Comparison of ENCODE assay signal across 13 cellular contexts in the genomic region with DNA sequence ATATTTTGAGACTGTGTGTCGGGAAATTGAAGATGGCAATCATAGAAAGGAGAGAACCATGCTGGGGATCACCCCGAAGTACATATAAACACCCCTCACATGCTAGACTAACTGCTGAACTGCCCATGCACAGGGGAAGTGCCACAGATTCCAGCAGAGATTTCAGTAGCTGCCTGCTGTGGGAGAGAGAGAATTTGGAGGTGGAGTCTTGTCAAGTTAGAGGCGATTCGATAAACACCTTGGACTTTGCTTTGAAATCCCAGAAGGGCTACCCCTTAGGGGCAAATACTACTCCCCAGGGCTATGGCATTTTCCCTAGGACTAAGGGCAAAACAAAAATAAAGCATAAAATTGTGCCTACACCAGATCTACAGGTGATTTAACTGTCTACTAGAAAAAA.
A peak's percentile ranks its signal among the peaks of the same experiment; 100 is the strongest.
DNase-seq lines count a peak whose midpoint lies in the region; ATAC-seq and TF ChIP-seq lines count a peak whose summit lies in the region.
"Had no signal": no experiment of that assay in that cellular context is flagged by ENCODE, and none has a peak within 500 bp of the region (broad histone marks: within the 10 kb centered on the region; RNA-seq: fewer than 3 reads in every experiment).

No MANE protein-coding gene starts in this region.

- DNase-seq in choroid plexus epithelial cell (ENCODE audit: low read depth), result peak; percentile 62
- DNase-seq in left colon, result no peak
- no peak for DNase-seq in mesenchymal stem cell
- DNase-seq in occipital lobe (lab: John Stamatoyannopoulos, UW), result no peak
- no peak for DNase-seq in stimulated activated naive B cell treated with anti-CD40 and anti-IgM and Interleukin-4, amounts not matched to agents 10 μg/mL and 1 μg/mL and 100 μg/mL, for 72 hours
- DNase-seq in G401 (ENCODE audit: low spot score), result no peak
- DNase-seq: BE2C; CD4-positive, alpha-beta memory T cell; DMS153; DND-41 had no signal

- H2AK5ac ChIP-seq in mesenchymal stem cell (ENCODE audit: low read length, severe bottlenecking), result peak overlapping the region; percentile 28

- no peak overlapping the region for H3K9ac ChIP-seq in mesenchymal stem cell (ENCODE audit: low read length)

- TF ChIP-seq CTCF in choroid plexus epithelial cell (conservative IDR thresholded peaks at IDR 0.05; ENCODE audit: low read depth, low read length), result no peak

- no peak overlapping the region for H3K14ac ChIP-seq in mesenchymal stem cell (ENCODE audit: low read length in 2 of 2)

- peaks cover 3% of the 10 kb centered on the region for H3K9me3 ChIP-seq in mesenchymal stem cell (ENCODE audit: control insufficient read depth, low read length)
- H3K9me3 ChIP-seq: BE2C had no signal

- H3K4me1 ChIP-seq in mesenchymal stem cell (ENCODE audit: control insufficient read depth, insufficient read depth, low read depth, low read length), result peaks cover 2% of the 10 kb centered on the region
- H3K4me1 ChIP-seq: BE2C had no signal

- H3K79me1 ChIP-seq in mesenchymal stem cell (replicated peaks; ENCODE audit: low read length, poor library complexity, severe bottlenecking), result peaks cover 18% of the 10 kb centered on the region

- no peak overlapping the region for H3K18ac ChIP-seq in mesenchymal stem cell (ENCODE audit: low read depth in 1 of 2, low read length in 2 of 2)

- H3K23ac ChIP-seq in mesenchymal stem cell (ENCODE audit: low read length in 2 of 2), result no peak overlapping the region

- no peak overlapping the region for H3K27ac ChIP-seq in mesenchymal stem cell (ENCODE audit: low read length, poor library complexity, severe bottlenecking)
- H3K27ac ChIP-seq: A549, C4-2B had no signal

- WGBS in mesenchymal stem cell, result no CpG with 5 or more reads among the region's 4 CpGs

- H3K4me3 Mint-ChIP-seq in stimulated activated naive B cell treated with anti-CD40 and anti-IgM and Interleukin-4, amounts not matched to agents 10 μg/mL and 1 μg/mL and 100 μg/mL, for 72 hours, result no peak overlapping the region
- H3K4me3 Mint-ChIP-seq: CD4-positive, alpha-beta memory T cell; IgD-negative memory B cell had no signal

- no peaks in the 10 kb centered on the region for H3K27me3 ChIP-seq in mesenchymal stem cell (ENCODE audit: control insufficient read depth in 1 of 2, insufficient read depth in 1 of 2, low read length in 2 of 2)
- H3K27me3 ChIP-seq: BE2C had no signal

- intact Hi-C loops in left colon (cut with DNase I, micrococcal nuclease), result no loop called here

- no peak overlapping the region for H3K27ac Mint-ChIP-seq in stimulated activated naive B cell treated with anti-CD40 and anti-IgM and Interleukin-4, amounts not matched to agents 10 μg/mL and 1 μg/mL and 100 μg/mL, for 72 hours

- H4K91ac ChIP-seq in mesenchymal stem cell (ENCODE audit: low read length), result no peak overlapping the region

- H3K4ac ChIP-seq in mesenchymal stem cell (ENCODE audit: low read depth in 1 of 2, low read length in 2 of 2), result no peak overlapping the region

- H4K8ac ChIP-seq in mesenchymal stem cell (ENCODE audit: low read length), result no peak overlapping the region

- no peak overlapping the region for H3K4me2 ChIP-seq in mesenchymal stem cell (ENCODE audit: low read length, poor library complexity, severe bottlenecking)
- H3K4me2 ChIP-seq: A549 had no signal

- no peak overlapping the region for H2BK15ac ChIP-seq in mesenchymal stem cell (ENCODE audit: low read depth, poor library complexity, severe bottlenecking)

- H3K4me1 Mint-ChIP-seq in stimulated activated naive B cell treated with anti-CD40 and anti-IgM and Interleukin-4, amounts not matched to agents 10 μg/mL and 1 μg/mL and 100 μg/mL, for 72 hours, result peaks cover 0 to 3% of the 10 kb centered on the region in 2 donors

- peak; percentile 53 for ATAC-seq in left colon
- no peak for ATAC-seq in stimulated activated naive B cell treated with anti-CD40 and anti-IgM and Interleukin-4, amounts not matched to agents 10 μg/mL and 1 μg/mL and 100 μg/mL, for 72 hours (replicated peaks)
- ATAC-seq: A549 had no signal

- H2BK120ac ChIP-seq in mesenchymal stem cell (ENCODE audit: low read depth, low read length), result no peak overlapping the region

- peaks cover 0 to 4% of the 10 kb centered on the region in 2 donors for H3K9me3 Mint-ChIP-seq in stimulated activated naive B cell treated with anti-CD40 and anti-IgM and Interleukin-4, amounts not matched to agents 10 μg/mL and 1 μg/mL and 100 μg/mL, for 72 hours
- H3K9me3 Mint-ChIP-seq: CD4-positive, alpha-beta memory T cell had no signal

- peak overlapping the region; percentile 19 for H2BK5ac ChIP-seq in mesenchymal stem cell (ENCODE audit: low read depth, low read length, poor library complexity, severe bottlenecking)

- no peak overlapping the region for H3K4me3 ChIP-seq in choroid plexus epithelial cell (ENCODE audit: low read depth, low read length)
- no peak overlapping the region for H3K4me3 ChIP-seq in mesenchymal stem cell (ENCODE audit: insufficient read depth in 1 of 2, low read depth in 1 of 2, low read length in 2 of 2)
- H3K4me3 ChIP-seq: A549 had no signal

- H3K27me3 Mint-ChIP-seq in stimulated activated naive B cell treated with anti-CD40 and anti-IgM and Interleukin-4, amounts not matched to agents 10 μg/mL and 1 μg/mL and 100 μg/mL, for 72 hours, result no peaks in the 10 kb centered on the region
- H3K27me3 Mint-ChIP-seq: CD4-positive, alpha-beta memory T cell; IgD-negative memory B cell had no signal

- no peaks in the 10 kb centered on the region for H3K36me3 ChIP-seq in mesenchymal stem cell (ENCODE audit: control insufficient read depth in 1 of 2, insufficient read depth in 2 of 2, low read depth in 1 of 2, low read length in 2 of 2)
- H3K36me3 ChIP-seq: BE2C had no signal

- in situ Hi-C loops in G401 (cut with HindIII; ENCODE audit: low sequenced_read_pairs), result no loop called here

- no peak overlapping the region for H2AFZ ChIP-seq in mesenchymal stem cell (ENCODE audit: low read depth, low read length)

- H2BK12ac ChIP-seq in mesenchymal stem cell (ENCODE audit: low read length in 2 of 2), result no peak overlapping the region

- H3K36me3 Mint-ChIP-seq in stimulated activated naive B cell treated with anti-CD40 and anti-IgM and Interleukin-4, amounts not matched to agents 10 μg/mL and 1 μg/mL and 100 μg/mL, for 72 hours, result peaks cover 5 to 22% of the 10 kb centered on the region in 2 donors
